24 cellular contexts compared by ENCODE assay signal in genomic region chr5:137871571-137871970, GRCh38. TPM values are rescaled to one million over a fixed set of nuclear protein-coding genes. Genes with fewer than 3 reads are reported as not detected.
"Had no signal": no experiment of that assay in that cellular context is flagged by ENCODE, and none has a peak within 500 bp of the region (broad histone marks: within the 10 kb centered on the region; RNA-seq: fewer than 3 reads in every experiment).

No MANE protein-coding gene starts in this region.

- H3K36me3 Mint-ChIP-seq: memory B cell; mesothelial cell of epicardium; natural killer cell treated with Interleukin-12 subunit alpha and Interleukin-12 subunit beta and Interleukin-15 and Interleukin-18, amount 100 ng/mL, for 72 hours had no signal

- H3K27ac Mint-ChIP-seq: dendritic cell treated with granulocyte-macrophage colony-stimulating factor and Interleukin-4, amounts not matched to agents 40 ng/mL and 50 ng/mL, for 4 days; memory B cell; mesothelial cell of epicardium; natural killer cell treated with Interleukin-12 subunit alpha and Interleukin-12 subunit beta and Interleukin-15 and Interleukin-18, amount 100 ng/mL, for 72 hours had no signal

- H3K4me1 Mint-ChIP-seq: mesothelial cell of epicardium had no signal

- H3K9me3 Mint-ChIP-seq: dendritic cell treated with granulocyte-macrophage colony-stimulating factor and Interleukin-4, amounts not matched to agents 40 ng/mL and 50 ng/mL, for 4 days; memory B cell; mesothelial cell of epicardium; natural killer cell treated with Interleukin-12 subunit alpha and Interleukin-12 subunit beta and Interleukin-15 and Interleukin-18, amount 100 ng/mL, for 72 hours had no signal

- H3K9me3 ChIP-seq: esophagus squamous epithelium, lower lobe of right lung, testis, tibial nerve, upper lobe of right lung, vagina had no signal

- H3K4me3 ChIP-seq: esophagus squamous epithelium, hepatocyte, lower lobe of right lung, smooth muscle cell, testis, tibial nerve, upper lobe of right lung, vagina had no signal

- H3K27me3 ChIP-seq: esophagus squamous epithelium, hepatocyte, testis, tibial nerve, upper lobe of right lung, vagina had no signal

- H3K4me3 Mint-ChIP-seq: dendritic cell treated with granulocyte-macrophage colony-stimulating factor and Interleukin-4, amounts not matched to agents 40 ng/mL and 50 ng/mL, for 4 days; memory B cell; mesothelial cell of epicardium; natural killer cell treated with Interleukin-12 subunit alpha and Interleukin-12 subunit beta and Interleukin-15 and Interleukin-18, amount 100 ng/mL, for 72 hours had no signal

- H3K27me3 Mint-ChIP-seq: dendritic cell treated with granulocyte-macrophage colony-stimulating factor and Interleukin-4, amounts not matched to agents 40 ng/mL and 50 ng/mL, for 4 days; memory B cell; natural killer cell treated with Interleukin-12 subunit alpha and Interleukin-12 subunit beta and Interleukin-15 and Interleukin-18, amount 100 ng/mL, for 72 hours had no signal

- H2AFZ ChIP-seq: hepatocyte had no signal

- H3K27ac ChIP-seq: esophagus squamous epithelium, hepatocyte, lower lobe of right lung, testis, tibial nerve, upper lobe of right lung, vagina had no signal

- H3K79me2 ChIP-seq: hepatocyte had no signal

- H3K36me3 ChIP-seq: esophagus squamous epithelium, lower lobe of right lung, tibial nerve, upper lobe of right lung, vagina had no signal

- DNase-seq: cerebellar nuclear complex; esophagus squamous epithelium; foreskin fibroblast; head of caudate nucleus; kidney glomerular epithelial cell; lower lobe of right lung; stimulated activated CD4-positive, alpha-beta T cell treated with anti-CD3 and anti-CD28 coated beads, Interleukin-2, amount 100 ng/mL, for 48 hours; stimulated activated naive CD4-positive, alpha-beta T cell treated with Interleukin-2 at 50 U/mL for 16 hours; testis; upper lobe of right lung had no signal

- H3K4me2 ChIP-seq: hepatocyte, smooth muscle cell had no signal

- H3K4me1 ChIP-seq: esophagus squamous epithelium, lower lobe of right lung, testis, tibial nerve, upper lobe of right lung, vagina had no signal

- ATAC-seq: left lobe of liver; lower lobe of right lung; natural killer cell treated with Interleukin-12 subunit alpha and Interleukin-12 subunit beta and Interleukin-15 and Interleukin-18, amount 100 ng/mL, for 72 hours; upper lobe of right lung had no signal

RNA-seq across cellular contexts. Expression of gene MYOT, which starts 3.9 kb away (rescaled TPM):
- total RNA-seq: epithelial cell of proximal tubule; hepatocyte; left lobe of liver; lower lobe of right lung; mesothelial cell of epicardium; natural killer cell treated with Interleukin-12 subunit alpha and Interleukin-12 subunit beta and Interleukin-15 and Interleukin-18, amount 100 ng/mL, for 72 hours; pulmonary artery endothelial cell; smooth muscle cell; upper lobe of right lung had no signal

RNA-seq across cellular contexts. Expression of gene PKD2L2, which starts 17.7 kb away (rescaled TPM):
- total RNA-seq: epithelial cell of proximal tubule; esophagus squamous epithelium; hepatocyte; left lobe of liver; lower lobe of right lung; mesothelial cell of epicardium; mucosa of gallbladder; myocyte; natural killer cell treated with Interleukin-12 subunit alpha and Interleukin-12 subunit beta and Interleukin-15 and Interleukin-18, amount 100 ng/mL, for 72 hours; omental fat pad; pulmonary artery endothelial cell; smooth muscle cell; tibial nerve; upper lobe of right lung; vagina had no signal
